ENCODE assay signal across 1 cellular context in the genomic region with DNA sequence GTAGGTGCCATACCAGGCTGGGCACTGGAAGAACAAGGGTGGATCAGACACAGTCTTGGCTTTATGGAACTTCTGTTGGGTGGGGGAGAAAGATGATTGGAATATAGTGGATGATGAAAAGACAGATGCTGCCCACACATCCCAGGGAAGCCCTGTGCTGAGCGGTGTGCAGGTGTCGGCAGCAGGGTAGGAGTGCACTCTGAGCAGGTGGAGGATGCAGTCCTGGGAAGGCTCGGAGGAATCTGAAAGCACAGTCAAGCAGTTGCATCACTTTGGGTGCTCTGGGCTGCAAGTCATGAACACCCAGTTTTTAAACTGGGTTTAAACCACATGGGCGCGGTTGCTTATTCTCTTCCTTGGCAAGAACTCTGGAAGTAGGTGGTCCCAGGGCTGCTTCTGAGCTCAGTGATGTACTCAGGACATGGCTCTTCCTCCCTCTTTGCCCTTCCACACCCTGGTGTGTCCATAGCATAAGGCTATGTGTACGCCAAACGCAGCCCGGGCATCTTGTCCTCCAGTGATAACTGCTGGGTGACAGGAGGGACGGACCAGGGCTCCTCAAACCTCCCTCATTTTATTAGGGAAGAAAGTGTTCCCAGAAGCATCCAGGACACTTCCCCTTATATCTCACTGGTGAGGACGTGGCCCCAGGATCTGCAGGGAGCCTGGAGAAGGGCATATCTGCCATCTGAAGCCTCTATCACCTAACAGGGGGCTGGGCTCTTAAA.
TF ChIP-seq lines count a peak whose summit lies in the region.

No MANE protein-coding gene starts in this region.

TF ChIP-seq in WTC11, 78 proteins besides CTCF, POLR2A, EP300 and RAD21 (continued from another document):
- TF ChIP-seq ZSCAN18 (CRISPR knock-in tag; IDR thresholded peaks at IDR 0.05) (no peak), E2F4 (CRISPR knock-in tag; IDR thresholded peaks at IDR 0.05; ENCODE audit: borderline replicate concordance, low read depth) (no peak), OVOL2 (CRISPR knock-in tag; IDR thresholded peaks at IDR 0.05; ENCODE audit: borderline replicate concordance) (no peak), ATF6 (CRISPR knock-in tag; IDR thresholded peaks at IDR 0.05) (no peak), ZNF219 (CRISPR knock-in tag; IDR thresholded peaks at IDR 0.05; ENCODE audit: borderline replicate concordance) (no peak), HMGA2 (CRISPR knock-in tag; IDR thresholded peaks at IDR 0.05) (no peak)
